In genomic region chrX:107324493-107325310, GRCh38 we compare ENCODE assay signal across 9 cellular contexts.
DNase-seq lines count a peak whose midpoint lies in the region; ATAC-seq, FAIRE-seq and TF ChIP-seq lines count a peak whose summit lies in the region.
"Had no signal": no experiment of that assay in that cellular context is flagged by ENCODE, and none has a peak within 500 bp of the region (broad histone marks: within the 10 kb centered on the region; RNA-seq: fewer than 3 reads in every experiment).

No MANE protein-coding gene starts in this region.

- H3K4me3 ChIP-seq in A549 (no peak overlapping the region), HCT116 (replicated peaks in 1 of 2; ENCODE audit: low read depth in 1 of 2, low read length in 2 of 2) (no peak overlapping the region), iPS-15b (ENCODE audit: low read depth, low read length) (peak overlapping the region; percentile 53)

- no peaks in the 10 kb centered on the region for H3K27me3 Mint-ChIP-seq in WTC11 (ENCODE audit: low read depth)

- no peaks in the 10 kb centered on the region for H3K9me3 Mint-ChIP-seq in WTC11

- no peaks in the 10 kb centered on the region for H3K36me3 Mint-ChIP-seq in WTC11

- H3K9me3 ChIP-seq in A549 = no peaks in the 10 kb centered on the region
- H3K9me3 ChIP-seq in HCT116 (ENCODE audit: control insufficient read depth in 1 of 2, insufficient read depth in 1 of 2, low read depth in 1 of 2, low read length in 2 of 2) = no peaks in the 10 kb centered on the region
- no peaks in the 10 kb centered on the region for H3K9me3 ChIP-seq in iPS-15b (ENCODE audit: control insufficient read depth, insufficient read depth, low read length)

- no peaks in the 10 kb centered on the region for H4K20me1 ChIP-seq in HCT116 (ENCODE audit: insufficient read depth)

- no peak overlapping the region for H3K9ac ChIP-seq in HCT116 (ENCODE audit: low read length)
- no peak overlapping the region for H3K9ac ChIP-seq in iPS-15b (ENCODE audit: low read depth, low read length)

- H3K4me3 Mint-ChIP-seq in WTC11 = peak overlapping the region; percentile 47

- H3K4me2 ChIP-seq in A549 (peak overlapping the region; percentile 65), HCT116 (ENCODE audit: low read length) (peak overlapping the region; percentile 25)

- peak; percentile 47 for TF ChIP-seq CTCF in A549 (IDR thresholded peaks at IDR 0.05)
- TF ChIP-seq CTCF in HCT116 (IDR thresholded peaks at IDR 0.05 in 2 of 3, conservative IDR thresholded peaks at IDR 0.05 in 1 of 3; ENCODE audit: borderline replicate concordance in 1 of 3, insufficient read depth in 1 of 3, low read depth in 2 of 3, low read length in 2 of 3) = peak; percentile 33 to 37 (median 35); a peak in 4 of 6 replicates
- no peak for TF ChIP-seq CTCF in WTC11 (IDR thresholded peaks at IDR 0.05)

- no peaks in the 10 kb centered on the region for H3K36me3 ChIP-seq in HCT116 (ENCODE audit: control insufficient read depth in 1 of 2, insufficient read depth in 2 of 2, low read length in 2 of 2)
- H3K36me3 ChIP-seq in iPS-15b (ENCODE audit: control insufficient read depth, insufficient read depth, low read length) = no peaks in the 10 kb centered on the region

- no TSS peak for BruUV-seq in HCT116 (replicated peaks; lab: Mats Ljungman, UMichigan)

- POLR2A ChIA-PET in A549 (lab: Yijun Ruan, JAX) (no interaction called here), HCT116 (lab: Charles Lee) (no interaction called here), WTC11 (lab: Charles Lee) (interaction anchor here (0.6 kb wide), 1 partner anchor 407 kb away, joined by 3 read pairs; no protein-coding TSS in a partner anchor)

- peak; percentile 49 for FAIRE-seq in A549 (lab: Jason Lieb, UNC)
- FAIRE-seq: GM18507 had no signal

- RAD21 ChIA-PET in HCT116 (lab: Charles Lee; ENCODE audit: low non-redundant PET in 1 of 2, low total read pairs in 2 of 2, uncharacterized antibody in 2 of 2, unreplicated experiment in 2 of 2) = interaction anchor here (1.4 kb wide), 2 partner anchors 299 kb away, joined by 3 to 6 read pairs; no protein-coding TSS in a partner anchor

- no peaks in the 10 kb centered on the region for H3K27me3 ChIP-seq in HCT116 (ENCODE audit: insufficient read depth, low read length)
- no peaks in the 10 kb centered on the region for H3K27me3 ChIP-seq in iPS-15b (ENCODE audit: control insufficient read depth, insufficient read depth, low read length)

- TF ChIP-seq POLR2A in A549 (IDR thresholded peaks at IDR 0.05; ENCODE audit: low read length) = no peak
- no peak for TF ChIP-seq POLR2A in HCT116 (IDR thresholded peaks at IDR 0.05; ENCODE audit: borderline replicate concordance, extremely low read depth, insufficient read depth, insufficient read length)

- CTCF ChIA-PET in A549 (lab: Yijun Ruan, JAX) = interaction anchor here (0.6 to 2.6 kb wide), 16 partner anchors 10 to 569 kb away, joined by 3 to 14 read pairs (median 3); partner anchors contain the start of gene MORC4
- CTCF ChIA-PET in HCT116 (lab: Charles Lee) = interaction anchor here (1.1 to 1.4 kb wide), 3 partner anchors 14 to 430 kb away, joined by 3 to 5 read pairs (median 3); no protein-coding TSS in a partner anchor
- CTCF ChIA-PET in WTC11 (lab: Charles Lee) = interaction anchor here (0.6 to 2.0 kb wide), 12 partner anchors 11 to 365 kb away, joined by 3 to 17 read pairs (median 4); no protein-coding TSS in a partner anchor

- H3K79me2 ChIP-seq in HCT116 (ENCODE audit: insufficient read depth, low read length) = no peaks in the 10 kb centered on the region

- ATAC-seq in A549 = peak; percentile 77 to 92
- ATAC-seq in HCT116 = peak; percentile 95
- ATAC-seq in WTC11 = peak; percentile 99
- no peak for ATAC-seq in stimulated activated naive CD8-positive, alpha-beta T cell treated with anti-CD3 and anti-CD28 coated beads, Interleukin-15, Interleukin-2, amounts not matched to agents 100 U/mL and 50 U/mL, for 24 hours
- no peak for ATAC-seq in GM19455 (IDR thresholded peaks at IDR 0.05; ENCODE audit: unreplicated experiment)

- peaks cover 2% of the 10 kb centered on the region; the same call in 1 of the 2 replicates for H3K4me1 Mint-ChIP-seq in WTC11

- intact Hi-C loops in HCT116 (cut with micrococcal nuclease) = no loop called here

- H3K27ac Mint-ChIP-seq in WTC11 = no peak overlapping the region

- 4% methylated on average over 4 of the region's 23 CpGs for WGBS in A549 (ENCODE audit: missing lambda C conversion rate)

- DNase-seq in A549 (ENCODE audit: low read depth in 1 of 2, low spot score in 1 of 2) (peak; percentile 8 to 41), HCT116 (ENCODE audit: low read depth, low spot score) (no peak), WTC11 (ENCODE audit: low spot score) (peak; percentile 81), NCI-H1048 (lab: John Stamatoyannopoulos, UW) (no peak), COLO829 (ENCODE audit: low spot score) (no peak)
- peak; percentile 11 for DNase-seq in stimulated activated naive CD8-positive, alpha-beta T cell treated with anti-CD3 and anti-CD28 coated beads, Interleukin-15, Interleukin-2, amounts not matched to agents 100 U/mL and 50 U/mL, for 24 hours

- no peaks in the 10 kb centered on the region for H3K9me2 ChIP-seq in HCT116 (ENCODE audit: insufficient read depth)

- TF ChIP-seq RAD21 in A549 (conservative IDR thresholded peaks at IDR 0.05 in 1 of 2, IDR thresholded peaks at IDR 0.05 in 1 of 2) (peak; percentile 55 to 58; a peak in 4 of 5 replicates), HCT116 (IDR thresholded peaks at IDR 0.05; ENCODE audit: low read depth) (peak; percentile 62)

- H3K27ac ChIP-seq in A549 (no peak overlapping the region), HCT116 (ENCODE audit: low read depth, low read length) (no peak overlapping the region)

- no peak overlapping the region for H2AFZ ChIP-seq in HCT116 (ENCODE audit: low read depth, low read length, poor library complexity, severe bottlenecking)

- H3K4me1 ChIP-seq in A549 (no peaks in the 10 kb centered on the region), HCT116 (ENCODE audit: control insufficient read depth in 1 of 2, insufficient read depth in 2 of 2, low read length in 2 of 2) (no peaks in the 10 kb centered on the region), iPS-15b (ENCODE audit: control insufficient read depth, insufficient read depth, low read length) (no peaks in the 10 kb centered on the region)

- TF ChIP-seq EP300 in A549 (IDR thresholded peaks at IDR 0.05) = no peak

TF ChIP-seq in A549, 52 proteins besides CTCF, POLR2A, EP300 and RAD21 (continues in another document):
- TF ChIP-seq CHD4 (IDR thresholded peaks at IDR 0.05; ENCODE audit: borderline replicate concordance) (no peak), CEBPB (IDR thresholded peaks at IDR 0.05) (peak; percentile 25 to 71; a peak in 3 of 4 replicates), HOXA7 (CRISPR knock-in tag; IDR thresholded peaks at IDR 0.05) (no peak), SMC3 (IDR thresholded peaks at IDR 0.05) (peak; percentile 41; the same call in 2 of the 3 replicates), HDAC2 (IDR thresholded peaks at IDR 0.05) (no peak), MAZ (IDR thresholded peaks at IDR 0.05; ENCODE audit: borderline replicate concordance, low read depth, low read length) (no peak)

TF ChIP-seq in HCT116, 20 proteins besides CTCF, POLR2A, EP300 and RAD21 (continues in another document):
- TF ChIP-seq ZBTB33 (IDR thresholded peaks at IDR 0.05; ENCODE audit: extremely low read depth, insufficient replicate concordance, low read length) = no peak

TF ChIP-seq in WTC11, 78 proteins besides CTCF, POLR2A, EP300 and RAD21 (continues in another document):
- TF ChIP-seq SMAD4 (CRISPR knock-in tag; IDR thresholded peaks at IDR 0.05) (peak; percentile 49; the same call in 1 of the 2 replicates), NR2C2 (CRISPR knock-in tag; IDR thresholded peaks at IDR 0.05) (no peak), OVOL2 (CRISPR knock-in tag; IDR thresholded peaks at IDR 0.05; ENCODE audit: borderline replicate concordance) (no peak), NFATC4 (CRISPR knock-in tag; IDR thresholded peaks at IDR 0.05) (no peak), GTF2I (CRISPR knock-in tag; conservative IDR thresholded peaks at IDR 0.05) (no peak), TP53 (CRISPR knock-in tag; IDR thresholded peaks at IDR 0.05) (peak; percentile 82), ELF4 (CRISPR knock-in tag; IDR thresholded peaks at IDR 0.05; ENCODE audit: low read depth) (no peak), ZNF423 (CRISPR knock-in tag; IDR thresholded peaks at IDR 0.05) (no peak), JUN (CRISPR knock-in tag; IDR thresholded peaks at IDR 0.05) (peak; percentile 71; the same call in 1 of the 2 replicates), USF2 (CRISPR knock-in tag; IDR thresholded peaks at IDR 0.05) (no peak), ZSCAN18 (CRISPR knock-in tag; IDR thresholded peaks at IDR 0.05) (no peak), USF1 (CRISPR knock-in tag; IDR thresholded peaks at IDR 0.05) (peak; percentile 41; the same call in 1 of the 2 replicates), MYBL2 (CRISPR knock-in tag; IDR thresholded peaks at IDR 0.05) (0 out of 2 replicates have a peak, but pooled peaks have one; percentile 24)

Comparison
In these comparisons a context has a peak if more than half of its experiments do, and no peak if none do; other contexts are left out.
1. ATAC-seq: peak in A549 (2 of 2), HCT116 (single experiment) and WTC11 (single experiment); none in stimulated activated naive CD8-positive, alpha-beta T cell treated with anti-CD3 and anti-CD28 coated beads, Interleukin-15, Interleukin-2, amounts not matched to agents 100 U/mL and 50 U/mL, for 24 hours (single experiment) and GM19455 (single experiment).
2. DNase-seq: peak in A549 (2 of 2), WTC11 (single experiment) and stimulated activated naive CD8-positive, alpha-beta T cell treated with anti-CD3 and anti-CD28 coated beads, Interleukin-15, Interleukin-2, amounts not matched to agents 100 U/mL and 50 U/mL, for 24 hours (single experiment); none in HCT116 (single experiment), NCI-H1048 (single experiment) and COLO829 (single experiment).
3. Of the 8 proteins assayed by ChIP-seq in both WTC11 and A549: peak only in WTC11: JUN, MAX and TP53; only in A549: CTCF; in both: none; in neither: 4.